ENCODE assay signal across 1 cellular context in genomic region chr11:2731285-2732125, GRCh38.
TF ChIP-seq lines count a peak whose summit lies in the region.

No MANE protein-coding gene starts in this region.

TF ChIP-seq in HepG2, 621 proteins besides CTCF, POLR2A, EP300 and RAD21 (continued from another document and continues in another):
- TF ChIP-seq DMAP1 (CRISPR knock-in tag; IDR thresholded peaks at IDR 0.05) (peak; percentile 12; the same call in 1 of the 2 replicates), ZNF740 (CRISPR knock-in tag; IDR thresholded peaks at IDR 0.05) (peak; percentile 62; the same call in 1 of the 2 replicates), GFI1 (CRISPR knock-in tag; IDR thresholded peaks at IDR 0.05; ENCODE audit: borderline replicate concordance) (0 out of 2 replicates have a peak, but pooled peaks have one; percentile 12), ELF1 (CRISPR knock-in tag; IDR thresholded peaks at IDR 0.05) (peak; percentile 71), PHF20 (CRISPR knock-in tag; IDR thresholded peaks at IDR 0.05) (peak; percentile 19; the same call in 1 of the 2 replicates), ZNF556 (CRISPR knock-in tag; IDR thresholded peaks at IDR 0.05; ENCODE audit: borderline replicate concordance) (no peak; the same call in 1 of the 2 replicates), ZBTB10 (CRISPR knock-in tag; IDR thresholded peaks at IDR 0.05; ENCODE audit: borderline replicate concordance) (peak; percentile 75; the same call in 1 of the 2 replicates), HOXD1 (CRISPR knock-in tag; IDR thresholded peaks at IDR 0.05) (peak; percentile 66; the same call in 1 of the 2 replicates), MTERF4 (CRISPR knock-in tag; IDR thresholded peaks at IDR 0.05) (0 out of 2 replicates have a peak, but pooled peaks have one; percentile 54), ZNF562 (CRISPR knock-in tag; IDR thresholded peaks at IDR 0.05; ENCODE audit: borderline replicate concordance) (no peak; the same call in 1 of the 2 replicates), ZNF343 (CRISPR knock-in tag; IDR thresholded peaks at IDR 0.05) (no peak; the same call in 1 of the 2 replicates), ISX (CRISPR knock-in tag; conservative IDR thresholded peaks at IDR 0.05) (0 out of 2 replicates have a peak, but pooled peaks have one; percentile 77), GABPB1 (CRISPR knock-in tag; IDR thresholded peaks at IDR 0.05) (0 out of 2 replicates have a peak, but pooled peaks have one; percentile 9), SALL2 (CRISPR knock-in tag; IDR thresholded peaks at IDR 0.05) (peak; percentile 86), ZNF326 (CRISPR knock-in tag; IDR thresholded peaks at IDR 0.05; ENCODE audit: borderline replicate concordance) (0 out of 2 replicates have a peak, but pooled peaks have one; percentile 3), LCORL (IDR thresholded peaks at IDR 0.05) (no peak), LCORL (CRISPR knock-in tag; IDR thresholded peaks at IDR 0.05) (no peak), MED8 (CRISPR knock-in tag; IDR thresholded peaks at IDR 0.05; ENCODE audit: insufficient replicate concordance) (peak; percentile 0), TFAP4 (IDR thresholded peaks at IDR 0.05; ENCODE audit: borderline replicate concordance, low read depth) (no peak), TEAD3 (CRISPR knock-in tag; optimal IDR thresholded peaks at IDR 0.05; ENCODE audit: borderline replicate concordance) (peak; percentile 12), NR1H2 (CRISPR knock-in tag; IDR thresholded peaks at IDR 0.05; ENCODE audit: borderline replicate concordance, low read depth) (0 out of 2 replicates have a peak, but pooled peaks have one; percentile 32), ZNF354B (CRISPR knock-in tag; IDR thresholded peaks at IDR 0.05) (no peak), SUZ12 (IDR thresholded peaks at IDR 0.05; ENCODE audit: low read depth, low read length) (no peak), AFF4 (CRISPR knock-in tag; IDR thresholded peaks at IDR 0.05) (peak; percentile 5; the same call in 1 of the 2 replicates), PRDM15 (CRISPR knock-in tag; IDR thresholded peaks at IDR 0.05) (0 out of 2 replicates have a peak, but pooled peaks have one; percentile 44), AKAP8 (CRISPR knock-in tag; IDR thresholded peaks at IDR 0.05) (peak; percentile 92; the same call in 1 of the 2 replicates), STAT5B (CRISPR knock-in tag; IDR thresholded peaks at IDR 0.05) (no peak), HNF4A (CRISPR knock-in tag; IDR thresholded peaks at IDR 0.05) (peak; percentile 12; the same call in 1 of the 2 replicates), ZNF746 (CRISPR knock-in tag; IDR thresholded peaks at IDR 0.05) (peak; percentile 20; the same call in 1 of the 2 replicates), ZNF775 (CRISPR knock-in tag; IDR thresholded peaks at IDR 0.05; ENCODE audit: borderline replicate concordance) (no peak), TP53 (CRISPR knock-in tag; conservative IDR thresholded peaks at IDR 0.05) (no peak), ZNF703 (CRISPR knock-in tag; IDR thresholded peaks at IDR 0.05; ENCODE audit: borderline replicate concordance) (0 out of 2 replicates have a peak, but pooled peaks have one; percentile 18), E2F2 (CRISPR knock-in tag; IDR thresholded peaks at IDR 0.05; ENCODE audit: borderline replicate concordance) (0 out of 2 replicates have a peak, but pooled peaks have one; percentile 31), YY1 (IDR thresholded peaks at IDR 0.05; ENCODE audit: insufficient read depth, insufficient replicate concordance, low read depth, low read length) (no peak), ZNF772 (CRISPR knock-in tag; IDR thresholded peaks at IDR 0.05) (peak; percentile 11; the same call in 1 of the 2 replicates), ZNF20 (CRISPR knock-in tag; IDR thresholded peaks at IDR 0.05) (no peak), ZNF446 (CRISPR knock-in tag; IDR thresholded peaks at IDR 0.05) (peak; percentile 46; the same call in 1 of the 2 replicates), ZNF800 (CRISPR knock-in tag; IDR thresholded peaks at IDR 0.05) (0 out of 2 replicates have a peak, but pooled peaks have one; percentile 55), RBFOX2 (IDR thresholded peaks at IDR 0.05; ENCODE audit: low read depth, low read length) (peak; percentile 95), AGO2 (optimal IDR thresholded peaks at IDR 0.05; ENCODE audit: low read depth, low read length) (peak; percentile 99), ZNF570 (CRISPR knock-in tag; IDR thresholded peaks at IDR 0.05; ENCODE audit: borderline replicate concordance) (0 out of 2 replicates have a peak, but pooled peaks have one; percentile 33), ZC3H4 (CRISPR knock-in tag; IDR thresholded peaks at IDR 0.05; ENCODE audit: borderline replicate concordance) (peak; percentile 91; the same call in 1 of the 2 replicates), HIC2 (CRISPR knock-in tag; IDR thresholded peaks at IDR 0.05; ENCODE audit: low read depth) (0 out of 2 replicates have a peak, but pooled peaks have one; percentile 3), FOXJ3 (CRISPR knock-in tag; IDR thresholded peaks at IDR 0.05; ENCODE audit: borderline replicate concordance) (peak; percentile 23; the same call in 1 of the 2 replicates), ZNF224 (CRISPR knock-in tag; IDR thresholded peaks at IDR 0.05) (0 out of 2 replicates have a peak, but pooled peaks have one; percentile 11), ZNF670 (CRISPR knock-in tag; IDR thresholded peaks at IDR 0.05; ENCODE audit: borderline replicate concordance) (no peak)
